Comparison of ENCODE assay signal across 17 cellular contexts in the genomic region with DNA sequence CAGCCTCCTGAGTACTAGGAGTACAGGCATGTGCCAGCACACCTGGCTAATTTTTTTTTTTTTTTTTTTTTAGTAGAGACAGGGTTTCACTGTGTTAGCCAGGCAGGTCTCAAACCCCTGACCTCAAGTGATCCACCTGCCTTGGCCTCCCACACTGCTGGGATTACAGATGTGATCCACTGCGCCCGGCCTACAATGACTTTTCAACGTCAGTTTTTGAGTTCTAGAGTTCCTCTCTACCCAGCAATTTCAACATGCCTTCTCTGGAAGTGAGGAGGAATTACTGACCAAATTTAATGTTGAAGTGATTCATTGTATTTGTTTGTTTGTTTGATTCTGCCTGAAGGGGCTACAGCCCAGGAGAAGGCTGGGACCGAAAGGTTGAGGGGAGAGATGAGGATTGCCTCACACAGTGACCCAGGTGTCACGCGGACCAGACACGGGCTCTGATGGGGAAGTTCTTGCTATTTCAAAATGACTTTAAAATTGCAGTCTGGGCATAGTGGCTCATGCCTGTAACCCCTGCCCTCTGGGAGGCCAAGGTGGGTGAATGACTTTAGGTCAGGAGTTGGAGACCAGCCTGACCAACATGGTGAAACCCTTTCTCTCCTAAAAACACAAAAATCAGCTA. TPM values are rescaled to one million over a fixed set of nuclear protein-coding genes. Genes with fewer than 3 reads are reported as not detected.
DNase-seq lines count a peak whose midpoint lies in the region; ATAC-seq, FAIRE-seq and TF ChIP-seq lines count a peak whose summit lies in the region.
"Had no signal": no experiment of that assay in that cellular context is flagged by ENCODE, and none has a peak within 500 bp of the region (broad histone marks: within the 10 kb centered on the region; RNA-seq: fewer than 3 reads in every experiment).

No MANE protein-coding gene starts in this region.

- ATAC-seq in omental fat pad (ENCODE audit: low FRiP score) (no peak), HG02759 (IDR thresholded peaks at IDR 0.05; ENCODE audit: unreplicated experiment) (no peak)

- H3K4me3 ChIP-seq in kidney (ENCODE audit: low read length in 2 of 2): no peak overlapping the region
- H3K4me3 ChIP-seq in WERI-Rb-1 (ENCODE audit: low read depth, low read length): no peak overlapping the region
- H3K4me3 ChIP-seq: BLaER1 treated with 17β-estradiol and CSF1 and Interleukin-3, amounts not matched to agents 10 nM and 100 nM had no signal

- intact Hi-C loops in kidney (cut with DNase I): no loop called here
- intact Hi-C loops in posterior vena cava (cut with DNase I): no loop called here

- no peak for TF ChIP-seq CTCF in kidney (IDR thresholded peaks at IDR 0.05; ENCODE audit: borderline replicate concordance, extremely low read depth, insufficient read depth)
- no peak for TF ChIP-seq CTCF in WERI-Rb-1 (IDR thresholded peaks at IDR 0.05; ENCODE audit: low read depth, low read length)
- TF ChIP-seq CTCF in omental fat pad (IDR thresholded peaks at IDR 0.05): no peak

- H3K36me3 ChIP-seq in kidney (ENCODE audit: control insufficient read depth in 1 of 2, insufficient read depth in 2 of 2, low read length in 2 of 2): no peaks in the 10 kb centered on the region
- no peaks in the 10 kb centered on the region for H3K36me3 ChIP-seq in WERI-Rb-1
- H3K36me3 ChIP-seq: BLaER1 treated with 17β-estradiol and CSF1 and Interleukin-3, amounts not matched to agents 10 nM and 100 nM had no signal

- no peak for FAIRE-seq in kidney (lab: Jason Lieb, UNC)

- H3K27ac ChIP-seq in kidney (ENCODE audit: low read depth in 2 of 2, low read length in 2 of 2) (no peak overlapping the region), WERI-Rb-1 (no peak overlapping the region)
- H3K27ac ChIP-seq: 22Rv1 had no signal

- no peaks in the 10 kb centered on the region for H3K9me3 ChIP-seq in kidney (ENCODE audit: control insufficient read depth in 1 of 2, low read length in 2 of 2)
- H3K9me3 ChIP-seq in WERI-Rb-1 (ENCODE audit: severe bottlenecking): no peaks in the 10 kb centered on the region
- H3K9me3 ChIP-seq: BLaER1 treated with 17β-estradiol and CSF1 and Interleukin-3, amounts not matched to agents 10 nM and 100 nM had no signal

- no peak overlapping the region for H3K9ac ChIP-seq in kidney (ENCODE audit: low read length in 2 of 2)
- H3K9ac ChIP-seq: BLaER1 treated with 17β-estradiol and CSF1 and Interleukin-3, amounts not matched to agents 10 nM and 100 nM had no signal

- H3K4me1 ChIP-seq in kidney (ENCODE audit: control insufficient read depth in 1 of 2, insufficient read depth in 1 of 2, low read depth in 1 of 2, low read length in 2 of 2): no peaks in the 10 kb centered on the region

- DNase-seq in SKM-1 treated with dmso at 0.1 percent for 144 hours (lab: John Stamatoyannopoulos, UW; ENCODE audit: unreplicated experiment): peak; percentile 13
- DNase-seq in SKM-1 (lab: John Stamatoyannopoulos, UW; ENCODE audit: unreplicated experiment): no peak
- peak; percentile 38 for DNase-seq in MV-4-11 (lab: John Stamatoyannopoulos, UW)
- DNase-seq in kidney: peak; percentile 41
- peak; percentile 80 for DNase-seq in posterior vena cava (ENCODE audit: low spot score)
- DNase-seq in WERI-Rb-1: no peak
- no peak for DNase-seq in omental fat pad (ENCODE audit: low spot score)
- DNase-seq: DMS153, EL, H9, NCI-H1092 treated with DMSO at 0.1 percent for 48 hours, NCI-H1694 treated with DMSO at 0.1 percent for 48 hours, NCI-H748 treated with DMSO at 0.1 percent for 48 hours had no signal

- H3K27me3 ChIP-seq in WERI-Rb-1 (ENCODE audit: insufficient read depth, low read depth, severe bottlenecking): no peaks in the 10 kb centered on the region
- H3K27me3 ChIP-seq: BLaER1 treated with 17β-estradiol and CSF1 and Interleukin-3, amounts not matched to agents 10 nM and 100 nM had no signal

RNA-seq across cellular contexts. Expression of a gene that starts 8.6 kb away (rescaled TPM):
- total RNA-seq in kidney: 35.7 TPM
- 31.5 TPM for polyA plus RNA-seq in kidney (ENCODE audit: insufficient read depth, low read depth, low replicate concordance)
- total RNA-seq in posterior vena cava: 10 to 100 TPM; 32.6 to 32.8 TPM
- total RNA-seq in omental fat pad: 10 to 100 TPM; 18.2 to 26.5 (median 22.2) TPM

RNA-seq across cellular contexts. Expression of a gene that starts 13.4 kb away (rescaled TPM):
- total RNA-seq in kidney (0.72 TPM), posterior vena cava (1 to 10 TPM in 1 of 2 donors, under 1 TPM in 1; 0.52 to 3.3 TPM), omental fat pad (10 to 100 TPM in 2 of 4 donors, 1 to 10 TPM in 2; 4.2 to 17.3 (median 9.9) TPM)
- polyA plus RNA-seq in kidney (ENCODE audit: insufficient read depth, low read depth, low replicate concordance): 0.99 TPM
- polyA plus RNA-seq: IgD-negative memory B cell had no signal

RNA-seq across cellular contexts. Expression of a gene that starts 27.4 kb away (rescaled TPM):
- total RNA-seq in kidney (not detected), posterior vena cava (under 1 TPM; 0.14 to 0.37 TPM), omental fat pad (10 to 100 TPM in 1 of 4 donors, 1 to 10 TPM in 3; 1.8 to 23.1 (median 3.5) TPM)
- not detected for polyA plus RNA-seq in kidney (ENCODE audit: insufficient read depth, low read depth, low replicate concordance)
- total RNA-seq: H9 had no signal
- polyA plus RNA-seq: IgD-negative memory B cell had no signal

RNA-seq across cellular contexts. Expression of a gene that starts 30.4 kb away (rescaled TPM):
- 0.22 TPM for total RNA-seq in kidney
- not detected for polyA plus RNA-seq in kidney (ENCODE audit: insufficient read depth, low read depth, low replicate concordance)
- under 1 TPM; 0.46 to 0.52 TPM for total RNA-seq in posterior vena cava
- 1 to 10 TPM in 2 of 4 donors, under 1 TPM in 2; 0.72 to 1.4 (median 1.1) TPM for total RNA-seq in omental fat pad

RNA-seq across cellular contexts. Expression of a gene that starts 40.9 kb away (rescaled TPM):
- total RNA-seq in kidney (not detected), posterior vena cava (under 1 TPM in 1 of 2 donors, not detected in 1; 0.24 TPM), omental fat pad (10 to 100 TPM in 3 of 4 donors, 1 to 10 TPM in 1; 5.5 to 68.7 (median 19.2) TPM)
- not detected for polyA plus RNA-seq in kidney (ENCODE audit: insufficient read depth, low read depth, low replicate concordance)
- total RNA-seq: H9 had no signal
- polyA plus RNA-seq: IgD-negative memory B cell had no signal

Comparison
In these comparisons a context has a peak if more than half of its experiments do, and no peak if none do; other contexts are left out.
1. DNase-seq: peak in SKM-1 treated with dmso at 0.1 percent for 144 hours (single experiment), MV-4-11 (single experiment), kidney (single experiment) and posterior vena cava (single experiment); none in SKM-1 (single experiment), WERI-Rb-1 (single experiment) and omental fat pad (single experiment).